ENCODE assay signal across 29 cellular contexts in genomic region chr2:206204710-206205109, GRCh38.
"Had no signal": no experiment of that assay in that cellular context is flagged by ENCODE, and none has a peak within 500 bp of the region (broad histone marks: within the 10 kb centered on the region; RNA-seq: fewer than 3 reads in every experiment).

No MANE protein-coding gene starts in this region.

- H3K9me3 Mint-ChIP-seq: activated B cell treated with CpG ODN at 0.5 μM for 24 hours; activated CD4-positive, alpha-beta T cell treated with anti-CD3 and anti-CD28 coated beads, Interleukin-2, amount 10 ng/mL, durations not matched to agents 24 days and 14 days; activated CD8-positive, alpha-beta T cell treated with anti-CD3 and anti-CD28 coated beads for 36 hours; activated naive CD4-positive, alpha-beta T cell treated with anti-CD3 and anti-CD28 coated beads for 36 hours; activated naive CD4-positive, alpha-beta T cell treated with anti-CD3 and anti-CD28 coated beads, Interleukin-2, amount 50 U/mL, for 72 hours; activated T-cell treated with anti-CD3 and anti-CD28 coated beads, Interleukin-2, amount 50 U/mL, for 24 hours; brain had no signal

- H3K4me1 Mint-ChIP-seq: activated B cell treated with CpG ODN at 0.5 μM for 24 hours, brain had no signal

- H3K9me3 ChIP-seq: adrenal gland, Peyer's patch, SJSA1 had no signal

- H3K36me3 Mint-ChIP-seq: activated naive CD4-positive, alpha-beta T cell treated with anti-CD3 and anti-CD28 coated beads, Interleukin-2, amount 50 U/mL, for 72 hours had no signal

- DNase-seq: activated B cell treated with CpG ODN at 0.5 μM for 24 hours; activated CD4-positive, alpha-beta T cell treated with anti-CD3 and anti-CD28 coated beads, Interleukin-2, amount 10 ng/mL, durations not matched to agents 24 days and 14 days; activated CD4-positive, alpha-beta T cell treated with anti-CD3 and anti-CD28 coated beads, Interleukin-2, amount 50 U/mL, for 4 hours; activated CD8-positive, alpha-beta T cell treated with anti-CD3 and anti-CD28 coated beads for 36 hours; activated gamma-delta T cell treated with Interleukin-2 at 50 U/mL for 16 hours; activated naive CD4-positive, alpha-beta T cell treated with anti-CD3 and anti-CD28 coated beads for 36 hours; activated T-cell treated with anti-CD3 and anti-CD28 coated beads, Interleukin-2, amount 50 U/mL, for 24 hours; adrenal gland; anterior cingulate cortex; caudate nucleus; cerebellar nuclear complex; NCI-H1105; NCI-H1436; NCI-H1694; NCI-H1930; NCI-H2081 treated with DMSO at 0.1 percent for 48 hours; NCI-H345; NCI-H524 treated with DMSO at 0.1 percent for 48 hours; Peyer's patch; RPMI8226; SHP77 treated with DMSO at 0.1 percent for 48 hours; SW 1271; T-helper 1 cell; T-helper 9 cell had no signal

- H3K27ac Mint-ChIP-seq: activated B cell treated with CpG ODN at 0.5 μM for 24 hours; activated CD4-positive, alpha-beta T cell treated with anti-CD3 and anti-CD28 coated beads, Interleukin-2, amount 10 ng/mL, durations not matched to agents 24 days and 14 days; activated CD8-positive, alpha-beta T cell treated with anti-CD3 and anti-CD28 coated beads for 36 hours; activated naive CD4-positive, alpha-beta T cell treated with anti-CD3 and anti-CD28 coated beads for 36 hours; activated naive CD4-positive, alpha-beta T cell treated with anti-CD3 and anti-CD28 coated beads, Interleukin-2, amount 50 U/mL, for 72 hours; activated T-cell treated with anti-CD3 and anti-CD28 coated beads, Interleukin-2, amount 50 U/mL, for 24 hours; brain had no signal

- H3K4me3 Mint-ChIP-seq: activated B cell treated with CpG ODN at 0.5 μM for 24 hours; activated CD4-positive, alpha-beta T cell treated with anti-CD3 and anti-CD28 coated beads, Interleukin-2, amount 10 ng/mL, durations not matched to agents 24 days and 14 days; activated CD8-positive, alpha-beta T cell treated with anti-CD3 and anti-CD28 coated beads for 36 hours; activated naive CD4-positive, alpha-beta T cell treated with anti-CD3 and anti-CD28 coated beads for 36 hours; activated T-cell treated with anti-CD3 and anti-CD28 coated beads, Interleukin-2, amount 50 U/mL, for 24 hours; brain had no signal

- H3K27ac ChIP-seq: adrenal gland, Peyer's patch, SJSA1, VCaP had no signal

- H3K27me3 ChIP-seq: adrenal gland, Peyer's patch, SJSA1 had no signal

- H3K27me3 Mint-ChIP-seq: brain had no signal

- FAIRE-seq: bronchial epithelial cell had no signal

- ATAC-seq: activated CD8-positive, alpha-beta T cell treated with anti-CD3 and anti-CD28 coated beads for 36 hours; activated naive CD4-positive, alpha-beta T cell treated with anti-CD3 and anti-CD28 coated beads, Interleukin-2, amount 50 U/mL, for 72 hours had no signal

- H3K4me3 ChIP-seq: adrenal gland, Peyer's patch, SJSA1 had no signal

- H3K36me3 ChIP-seq: adrenal gland, Peyer's patch had no signal

- H3K4me1 ChIP-seq: Peyer's patch, SJSA1 had no signal
